8 cellular contexts compared by ENCODE assay signal in the genomic region with DNA sequence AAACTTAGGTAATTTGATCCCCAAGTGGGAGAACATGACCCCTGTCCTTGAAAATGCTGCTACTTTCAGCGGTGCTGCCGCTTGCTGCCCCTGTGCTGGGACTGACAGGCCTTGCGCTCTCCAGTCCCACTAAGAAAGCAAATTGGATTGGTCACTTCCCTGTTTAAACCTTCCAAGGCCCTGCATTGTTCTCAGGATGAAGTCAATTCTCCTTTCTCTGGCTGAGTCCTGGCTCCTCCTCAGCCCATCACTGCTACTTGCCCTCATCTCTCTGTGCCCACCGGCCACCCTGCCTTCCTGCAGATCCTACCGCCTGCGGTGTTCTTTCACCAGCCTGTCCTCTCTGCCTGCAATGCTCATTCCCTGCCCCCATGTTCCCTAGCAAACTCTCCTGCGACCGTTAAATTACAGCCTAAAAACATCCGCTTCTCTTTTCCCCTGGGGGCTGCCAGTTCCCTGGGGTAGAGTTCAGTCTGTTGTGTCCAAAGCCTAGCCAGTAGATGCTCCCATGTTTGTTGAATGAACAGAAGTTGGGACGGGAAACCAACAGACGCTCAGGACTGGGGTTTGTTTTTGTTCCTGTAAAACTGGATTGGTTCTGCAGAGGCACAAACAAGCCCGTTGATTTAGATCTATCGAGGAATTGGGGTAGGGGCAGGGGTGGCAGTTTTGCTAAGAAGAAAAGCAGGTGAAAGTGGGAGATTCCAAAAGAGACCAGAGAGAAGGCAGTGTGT.
DNase-seq lines count a peak whose midpoint lies in the region; ATAC-seq and TF ChIP-seq lines count a peak whose summit lies in the region.

No MANE protein-coding gene starts in this region.

- H2AFZ ChIP-seq in OCI-LY7 (ENCODE audit: low read length) = peak overlapping the region; percentile 61; the same call in 1 of the 2 replicates

- DNase-seq in BE2C = peak; percentile 35
- DNase-seq in OCI-LY7 (ENCODE audit: low spot score) = peak; percentile 83
- DNase-seq in cardiac muscle cell (ENCODE audit: low read depth in 1 of 2, low spot score in 1 of 2) = peak in 1 of 2 donors; percentile 44

- POLR2A ChIA-PET in OCI-LY7 (lab: Charles Lee) = interaction anchor here (1.0 to 6.8 kb wide), 16 partner anchors 9 to 511 kb away, joined by 3 to 64 read pairs (median 5); no protein-coding TSS in a partner anchor

- CTCF ChIA-PET in OCI-LY7 (lab: Charles Lee; ENCODE audit: unreplicated experiment) = interaction anchor here (1.1 to 2.1 kb wide), 3 partner anchors 17 to 91 kb away, joined by 3 to 9 read pairs (median 3); no protein-coding TSS in a partner anchor

- no peak for TF ChIP-seq CTCF in BE2C (IDR thresholded peaks at IDR 0.05; ENCODE audit: low read depth, low read length)
- TF ChIP-seq CTCF in OCI-LY7 (conservative IDR thresholded peaks at IDR 0.05; ENCODE audit: low read length) = no peak; the same call in 1 of the 2 replicates
- TF ChIP-seq CTCF in cardiac muscle cell (IDR thresholded peaks at IDR 0.05; ENCODE audit: low read depth, low read length) = no peak

- no TSS peak for BruUV-seq in OCI-LY7 (replicated peaks; lab: Mats Ljungman, UMichigan)

- ATAC-seq in GM21423 (IDR thresholded peaks at IDR 0.05; ENCODE audit: unreplicated experiment) = peak; percentile 10
- ATAC-seq in HG02970 (IDR thresholded peaks at IDR 0.05; ENCODE audit: low FRiP score, unreplicated experiment) = no peak
- no peak for ATAC-seq in GM19452 (IDR thresholded peaks at IDR 0.05; ENCODE audit: unreplicated experiment)
- no peak for ATAC-seq in GM21360 (IDR thresholded peaks at IDR 0.05; ENCODE audit: unreplicated experiment)

- peak overlapping the region; percentile 93 for H3K27ac ChIP-seq in OCI-LY7 (ENCODE audit: low read depth, low read length, poor library complexity, severe bottlenecking)
- H3K27ac ChIP-seq in cardiac muscle cell = peak overlapping the region; percentile 26
- H3K27ac ChIP-seq in skeletal muscle tissue (ENCODE audit: low read depth, low read length) = peak overlapping the region; percentile 17

- H3K4me1 ChIP-seq in BE2C (peaks cover 38% of the 10 kb centered on the region), OCI-LY7 (ENCODE audit: insufficient read depth, low read length, poor library complexity, severe bottlenecking) (peaks cover 81% of the 10 kb centered on the region), cardiac muscle cell (ENCODE audit: low read depth) (peaks cover 39% of the 10 kb centered on the region), skeletal muscle tissue (ENCODE audit: control insufficient read depth in 3 of 3, insufficient read depth in 3 of 3, low read length in 3 of 3) (peaks cover 6 to 51% (median 32%) of the 10 kb centered on the region in 3 donors)

- intact Hi-C loops in OCI-LY7 (cut with micrococcal nuclease; ENCODE audit: unreplicated experiment) = loop anchor here (1.0 to 5.0 kb wide), 7 partner anchors 15 to 164 kb away; no protein-coding TSS in a partner anchor

- no peaks in the 10 kb centered on the region for H3K9me2 ChIP-seq in OCI-LY7 (ENCODE audit: insufficient read depth, low read length)

- no peaks in the 10 kb centered on the region for H3K9me3 ChIP-seq in BE2C
- no peaks in the 10 kb centered on the region for H3K9me3 ChIP-seq in OCI-LY7 (ENCODE audit: low read length)
- H3K9me3 ChIP-seq in cardiac muscle cell (ENCODE audit: low read depth) = no peaks in the 10 kb centered on the region
- no peaks in the 10 kb centered on the region for H3K9me3 ChIP-seq in skeletal muscle tissue (ENCODE audit: control insufficient read depth in 3 of 3, low read length in 3 of 3)

- no peaks in the 10 kb centered on the region for H3K79me2 ChIP-seq in OCI-LY7 (ENCODE audit: insufficient read depth, low read depth, low read length)

- H3K27me3 ChIP-seq in BE2C (no peaks in the 10 kb centered on the region), cardiac muscle cell (no peaks in the 10 kb centered on the region), skeletal muscle tissue (ENCODE audit: control insufficient read depth in 3 of 3, insufficient read depth in 3 of 3, low read length in 3 of 3) (peaks cover 0 to 2% (median 0%) of the 10 kb centered on the region in 3 donors)

- no peaks in the 10 kb centered on the region for H4K20me1 ChIP-seq in OCI-LY7 (ENCODE audit: insufficient read depth, low read length)

- peak overlapping the region in 1 of 3 donors; percentile 26 for H3K9ac ChIP-seq in skeletal muscle tissue (ENCODE audit: low read depth in 1 of 3, low read length in 3 of 3)

- peak overlapping the region; percentile 78 for H3K4me2 ChIP-seq in OCI-LY7 (ENCODE audit: low read length)

- no peak overlapping the region for H3K4me3 ChIP-seq in BE2C (ENCODE audit: low read depth, low read length)
- H3K4me3 ChIP-seq in OCI-LY7 (ENCODE audit: low read depth, low read length, poor library complexity, severe bottlenecking) = peak overlapping the region; percentile 53
- no peak overlapping the region for H3K4me3 ChIP-seq in cardiac muscle cell
- peak overlapping the region; percentile 22 to 39 (median 38) for H3K4me3 ChIP-seq in skeletal muscle tissue (ENCODE audit: low read length in 3 of 3)

- no peaks in the 10 kb centered on the region for H3K36me3 ChIP-seq in BE2C
- no peaks in the 10 kb centered on the region for H3K36me3 ChIP-seq in OCI-LY7 (ENCODE audit: insufficient read depth, low read length)
- H3K36me3 ChIP-seq in cardiac muscle cell = no peaks in the 10 kb centered on the region
- no peaks in the 10 kb centered on the region for H3K36me3 ChIP-seq in skeletal muscle tissue (ENCODE audit: control insufficient read depth in 3 of 3, insufficient read depth in 3 of 3, low read length in 3 of 3)

Comparison
In these comparisons a context has a peak if more than half of its experiments do, and no peak if none do; other contexts are left out.
1. H3K4me3 ChIP-seq: peak in OCI-LY7 (single experiment) and skeletal muscle tissue (3 of 3); none in BE2C (single experiment) and cardiac muscle cell (single experiment).
2. H3K27ac ChIP-seq: peak in every context shown above with its lines; median percentile 93 in OCI-LY7; 26 in cardiac muscle cell; 17 in skeletal muscle tissue.